In the genomic region with DNA sequence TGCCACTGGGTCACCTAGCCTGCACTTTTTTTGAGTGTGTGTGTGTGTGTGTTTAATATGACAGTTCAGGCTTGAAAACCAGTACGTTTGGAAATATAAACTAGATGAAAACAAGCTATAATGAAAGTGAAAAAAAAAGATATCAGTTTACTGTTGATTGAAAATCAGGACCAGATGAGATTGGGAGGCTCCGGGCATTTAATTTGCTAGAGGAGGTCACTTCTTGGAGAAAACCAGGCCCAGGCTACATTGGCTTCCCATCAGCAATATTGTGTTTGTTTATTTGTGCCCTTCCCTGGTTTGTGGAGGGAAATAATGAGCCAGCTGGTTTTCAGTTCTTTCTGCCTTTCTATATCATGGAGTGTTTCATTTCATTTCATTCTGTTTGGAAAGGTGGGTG, we compare ENCODE assay signal across 14 cellular contexts.
DNase-seq lines count a peak whose midpoint lies in the region; ATAC-seq and TF ChIP-seq lines count a peak whose summit lies in the region.
"Had no signal": no experiment of that assay in that cellular context is flagged by ENCODE, and none has a peak within 500 bp of the region (broad histone marks: within the 10 kb centered on the region; RNA-seq: fewer than 3 reads in every experiment).

No MANE protein-coding gene starts in this region.

- intact Hi-C loops in upper lobe of right lung (cut with DNase I), result no loop called here

- H3K9me2 ChIP-seq in Karpas-422 (replicated peaks; ENCODE audit: insufficient read depth, low read length), result no peaks in the 10 kb centered on the region

- H3K4me1 ChIP-seq in ACC112 (ENCODE audit: control insufficient read depth, insufficient read depth, low read length, unreplicated experiment), result peaks cover 60% of the 10 kb centered on the region
- peaks cover 63% of the 10 kb centered on the region for H3K4me1 ChIP-seq in adipocyte (ENCODE audit: control insufficient read depth, insufficient read depth, low read length)
- peaks cover 3% of the 10 kb centered on the region for H3K4me1 ChIP-seq in upper lobe of right lung
- no peaks in the 10 kb centered on the region for H3K4me1 ChIP-seq in Karpas-422 (ENCODE audit: low read length)

- H3K9me3 Mint-ChIP-seq in osteocyte (ENCODE audit: unreplicated experiment) (no peaks in the 10 kb centered on the region), mesothelial cell of epicardium (peaks cover 7% of the 10 kb centered on the region)

- H3K36me3 ChIP-seq in ACC112 (ENCODE audit: insufficient read depth, low read length), result no peaks in the 10 kb centered on the region
- no peaks in the 10 kb centered on the region for H3K36me3 ChIP-seq in adipocyte (ENCODE audit: control insufficient read depth, insufficient read depth, low read length, severe bottlenecking)
- H3K36me3 ChIP-seq in upper lobe of right lung, result no peaks in the 10 kb centered on the region
- no peaks in the 10 kb centered on the region for H3K36me3 ChIP-seq in Karpas-422 (ENCODE audit: insufficient read depth, low read length)

- H3K27ac Mint-ChIP-seq in osteocyte (ENCODE audit: unreplicated experiment), result peak overlapping the region; percentile 65
- H3K27ac Mint-ChIP-seq in mesothelial cell of epicardium, result no peak overlapping the region

- no peaks in the 10 kb centered on the region for H4K20me1 ChIP-seq in Karpas-422 (ENCODE audit: insufficient read depth, low read depth, low read length)

- peak; percentile 69 for DNase-seq in adipocyte (ENCODE audit: low read depth)
- DNase-seq in fibroblast of peridontal ligament (ENCODE audit: extremely low read depth), result peak; percentile 89
- DNase-seq in osteocyte (ENCODE audit: extremely low spot score, unreplicated experiment), result no peak
- no peak for DNase-seq in NCI-H187 treated with DMSO at 0.1 percent for 48 hours (lab: John Stamatoyannopoulos, UW)
- DNase-seq in upper lobe of right lung, result no peak
- no peak for DNase-seq in Karpas-422
- no peak for DNase-seq in mesothelial cell of epicardium (ENCODE audit: low spot score in 2 of 2, unreplicated experiment in 2 of 2)
- DNase-seq: C1 segment of cervical spinal cord, GDM1, NCI-H1417 treated with DMSO at 0.1 percent for 48 hours, NCI-H2029, NCI-H774 had no signal

- no peaks in the 10 kb centered on the region for H3K27me3 Mint-ChIP-seq in osteocyte (ENCODE audit: unreplicated experiment)
- peaks cover 4% of the 10 kb centered on the region for H3K27me3 Mint-ChIP-seq in mesothelial cell of epicardium (ENCODE audit: low read depth)

- H3K27me3 ChIP-seq in ACC112 (ENCODE audit: insufficient read depth, low read length) (no peaks in the 10 kb centered on the region), adipocyte (replicated peaks; ENCODE audit: control insufficient read depth, insufficient read depth, low read length) (no peaks in the 10 kb centered on the region), upper lobe of right lung (no peaks in the 10 kb centered on the region), Karpas-422 (ENCODE audit: low read length) (no peaks in the 10 kb centered on the region)

- H3K79me2 ChIP-seq in ACC112 (ENCODE audit: control insufficient read depth, insufficient read depth, low read length, unreplicated experiment), result no peaks in the 10 kb centered on the region
- H3K79me2 ChIP-seq in Karpas-422 (ENCODE audit: low read length), result no peaks in the 10 kb centered on the region

- H3K9ac ChIP-seq in adipocyte (ENCODE audit: low read length) (peak overlapping the region; percentile 40), Karpas-422 (ENCODE audit: low read length) (no peak overlapping the region)

- H3K4me1 Mint-ChIP-seq in osteocyte (ENCODE audit: unreplicated experiment) (peaks cover 62% of the 10 kb centered on the region), mesothelial cell of epicardium (peaks cover 22% of the 10 kb centered on the region)

- H3K27ac ChIP-seq in ACC112 (ENCODE audit: low read depth, low read length) (peak overlapping the region; percentile 62), upper lobe of right lung (no peak overlapping the region), Karpas-422 (ENCODE audit: low read length) (no peak overlapping the region)

- H3K4me3 ChIP-seq in ACC112 (ENCODE audit: low read depth, low read length), result peak overlapping the region; percentile 11; the same call in 1 of the 2 replicates
- H3K4me3 ChIP-seq in adipocyte (ENCODE audit: low read length), result no peak overlapping the region
- no peak overlapping the region for H3K4me3 ChIP-seq in upper lobe of right lung
- H3K4me3 ChIP-seq in Karpas-422 (ENCODE audit: low read length), result no peak overlapping the region
- H3K4me3 ChIP-seq: GM12878 had no signal

- H3K36me3 Mint-ChIP-seq in osteocyte (ENCODE audit: unreplicated experiment) (no peaks in the 10 kb centered on the region), mesothelial cell of epicardium (no peaks in the 10 kb centered on the region)

- no peaks in the 10 kb centered on the region for H3K9me3 ChIP-seq in adipocyte (ENCODE audit: control insufficient read depth, low read length)
- no peaks in the 10 kb centered on the region for H3K9me3 ChIP-seq in upper lobe of right lung
- no peaks in the 10 kb centered on the region for H3K9me3 ChIP-seq in Karpas-422 (ENCODE audit: low read length)

- no peak for ATAC-seq in upper lobe of right lung
- ATAC-seq: GM12878 had no signal

- no peak overlapping the region for H3K4me2 ChIP-seq in Karpas-422 (ENCODE audit: low read depth, low read length, poor library complexity, severe bottlenecking)

- TF ChIP-seq CTCF in osteocyte (IDR thresholded peaks at IDR 0.05) (no peak), upper lobe of right lung (IDR thresholded peaks at IDR 0.05) (no peak), mesothelial cell of epicardium (IDR thresholded peaks at IDR 0.05; ENCODE audit: unreplicated experiment) (no peak)

- H2AFZ ChIP-seq in ACC112 (ENCODE audit: low read length, unreplicated experiment) (peak overlapping the region; percentile 42), Karpas-422 (ENCODE audit: low read length) (no peak overlapping the region)

- H3K4me3 Mint-ChIP-seq in osteocyte (ENCODE audit: unreplicated experiment), result no peak overlapping the region
- no peak overlapping the region for H3K4me3 Mint-ChIP-seq in mesothelial cell of epicardium

Comparison
In these comparisons a context has a peak if more than half of its experiments do, and no peak if none do; other contexts are left out.
1. DNase-seq: peak in adipocyte (single experiment) and fibroblast of peridontal ligament (single experiment); none in osteocyte (single experiment), NCI-H187 treated with DMSO at 0.1 percent for 48 hours (single experiment), upper lobe of right lung (single experiment), Karpas-422 (single experiment) and mesothelial cell of epicardium (0 of 2).